In the genomic region with DNA sequence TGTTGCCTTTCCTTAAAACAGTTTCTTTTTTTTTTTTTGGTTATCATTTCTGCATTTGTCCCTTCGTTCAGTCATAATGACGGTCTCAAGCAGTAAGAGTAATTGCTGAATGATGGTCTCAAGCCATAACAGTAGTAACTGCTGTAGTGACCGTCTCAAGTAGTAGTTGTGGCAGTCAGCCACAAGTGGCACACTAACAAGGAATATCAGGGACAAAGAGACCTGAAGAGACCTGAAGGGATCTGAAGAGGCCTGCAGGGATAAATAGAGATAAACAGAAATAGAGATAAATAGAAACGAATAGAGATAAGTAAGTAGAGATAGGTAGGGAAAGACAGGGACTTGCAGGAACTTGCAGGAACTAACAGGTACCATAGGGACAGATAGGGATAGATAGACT, we compare ENCODE assay signal across 8 cellular contexts. TPM values are rescaled to one million over a fixed set of nuclear protein-coding genes. Genes with fewer than 3 reads are reported as not detected.
"Had no signal": no experiment of that assay in that cellular context is flagged by ENCODE, and none has a peak within 500 bp of the region (broad histone marks: within the 10 kb centered on the region; RNA-seq: fewer than 3 reads in every experiment).

No MANE protein-coding gene starts in this region.

- H3K4me3 ChIP-seq: K562 had no signal

- H3K27ac ChIP-seq: HL-60 had no signal

- H3K4me1 Mint-ChIP-seq: IgD-negative memory B cell had no signal

- H3K4me3 Mint-ChIP-seq: IgD-negative memory B cell had no signal

- DNase-seq: IMR-90, KBM-7 had no signal

- H3K27ac Mint-ChIP-seq: IgD-negative memory B cell had no signal

RNA-seq across cellular contexts. Expression of a gene that starts 42.7 kb away (rescaled TPM):
- total RNA-seq: HepG2, HT-29, HT1080, IMR-90, K562 had no signal
- polyA plus RNA-seq: HepG2, IgD-negative memory B cell, IMR-90, K562 had no signal
